8 cellular contexts compared by ENCODE assay signal in genomic region chr19:18867199-18867598, GRCh38. TPM values are rescaled to one million over a fixed set of nuclear protein-coding genes. Genes with fewer than 3 reads are reported as not detected.
"Had no signal": no experiment of that assay in that cellular context is flagged by ENCODE, and none has a peak within 500 bp of the region (broad histone marks: within the 10 kb centered on the region; RNA-seq: fewer than 3 reads in every experiment).

No MANE protein-coding gene starts in this region.

- H3K4me1 ChIP-seq: breast epithelium had no signal

- H3K27ac ChIP-seq: breast epithelium, gastroesophageal sphincter, skin epidermis, transverse colon had no signal

- H3K4me3 Mint-ChIP-seq: activated CD4-positive, alpha-beta T cell treated with anti-CD3 and anti-CD28 coated beads, Interleukin-2, amount 10 ng/mL, durations not matched to agents 7 days and 5 days; activated naive CD8-positive, alpha-beta T cell treated with anti-CD3 and anti-CD28 coated beads, Interleukin-2, amount 10 ng/mL, durations not matched to agents 7 days and 5 days had no signal

- H3K9me3 ChIP-seq: breast epithelium, gastroesophageal sphincter, transverse colon had no signal

- H3K4me3 ChIP-seq: breast epithelium, gastroesophageal sphincter, skin epidermis, transverse colon had no signal

- H3K27me3 ChIP-seq: breast epithelium had no signal

- FAIRE-seq: TTC549 had no signal

- H3K27ac Mint-ChIP-seq: activated CD4-positive, alpha-beta T cell treated with anti-CD3 and anti-CD28 coated beads, Interleukin-2, amount 10 ng/mL, durations not matched to agents 7 days and 5 days; activated naive CD8-positive, alpha-beta T cell treated with anti-CD3 and anti-CD28 coated beads, Interleukin-2, amount 10 ng/mL, durations not matched to agents 7 days and 5 days had no signal

- H3K9me3 Mint-ChIP-seq: activated CD4-positive, alpha-beta T cell treated with anti-CD3 and anti-CD28 coated beads, Interleukin-2, amount 10 ng/mL, durations not matched to agents 7 days and 5 days; activated naive CD8-positive, alpha-beta T cell treated with anti-CD3 and anti-CD28 coated beads, Interleukin-2, amount 10 ng/mL, durations not matched to agents 7 days and 5 days had no signal

RNA-seq across cellular contexts. Expression of gene CERS1, which starts 28.8 kb away (rescaled TPM):
- total RNA-seq: activated CD4-positive, alpha-beta T cell treated with anti-CD3 and anti-CD28 coated beads, Interleukin-2, amount 10 ng/mL, durations not matched to agents 7 days and 5 days; activated naive CD8-positive, alpha-beta T cell treated with anti-CD3 and anti-CD28 coated beads, Interleukin-2, amount 10 ng/mL, durations not matched to agents 7 days and 5 days; T-helper 2 cell treated with Interferon-gamma antibody and Interleukin-4, amounts not matched to agents 100 ng/mL and 5 ng/mL, for 36 hours; transverse colon had no signal
